Comparison of ENCODE assay signal across 29 cellular contexts in the genomic region with DNA sequence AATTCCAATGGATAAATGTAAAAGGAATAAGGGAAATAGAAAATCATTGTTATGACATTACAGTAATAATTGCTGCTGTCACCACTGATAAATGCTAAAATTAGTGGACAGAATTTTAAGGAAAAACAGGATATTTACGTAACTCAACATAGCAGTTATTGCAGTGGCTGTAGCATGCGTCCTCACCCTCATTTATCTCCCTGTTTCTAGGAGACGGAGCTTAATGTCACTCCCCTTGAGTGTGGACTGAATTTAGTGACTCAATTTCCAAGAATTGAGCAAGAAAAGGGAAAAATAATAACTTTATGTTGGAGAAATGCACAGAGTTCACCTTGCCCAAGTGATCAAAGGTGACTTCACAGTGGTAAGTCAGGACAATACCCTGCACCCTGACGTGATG.
"Had no signal": no experiment of that assay in that cellular context is flagged by ENCODE, and none has a peak within 500 bp of the region (broad histone marks: within the 10 kb centered on the region; RNA-seq: fewer than 3 reads in every experiment).

No MANE protein-coding gene starts in this region.

- DNase-seq: activated CD4-positive, alpha-beta memory T cell treated with anti-CD3 and anti-CD28 coated beads for 36 hours; activated CD4-positive, alpha-beta T cell treated with anti-CD3 and anti-CD28 coated beads for 36 hours; activated CD4-positive, alpha-beta T cell treated with anti-CD3 and anti-CD28 coated beads, Interleukin-2, amount 10 ng/mL, durations not matched to agents 24 days and 14 days; activated CD4-positive, CD25-positive, alpha-beta regulatory T cell; activated CD4-positive, CD25-positive, alpha-beta regulatory T cell treated with anti-CD3 and anti-CD28 coated beads, Interleukin-2, amount 50 U/mL, for 72 hours; activated CD8-positive, alpha-beta memory T cell treated with anti-CD3 and anti-CD28 coated beads, Interleukin-2, amount 10 ng/mL, durations not matched to agents 7 days and 5 days; activated CD8-positive, alpha-beta memory T cell treated with anti-CD3 and anti-CD28 coated beads, Interleukin-2, amount 50 U/mL, for 4 hours; activated CD8-positive, alpha-beta T cell treated with anti-CD3 and anti-CD28 coated beads, Interleukin-2, amount 10 ng/mL, durations not matched to agents 7 days and 5 days; activated effector memory CD4-positive, alpha-beta T cell treated with anti-CD3 and anti-CD28 coated beads, Interleukin-2, amount 50 U/mL, for 16 hours; activated naive CD4-positive, alpha-beta T cell treated with anti-CD3 and anti-CD28 coated beads for 36 hours; activated T-cell treated with anti-CD3 and anti-CD28 coated beads, Interleukin-2, amount 50 U/mL, for 1 hour; activated T-cell treated with anti-CD3 and anti-CD28 coated beads, Interleukin-2, amount 50 U/mL, for 48 hours; amygdala; aorta; body of pancreas; caudate nucleus; cortex of kidney; effector CD8-positive, alpha-beta T cell; foreskin melanocyte; T1000 had no signal

- H3K36me3 Mint-ChIP-seq: activated CD4-positive, alpha-beta memory T cell treated with anti-CD3 and anti-CD28 coated beads for 36 hours; activated CD8-positive, alpha-beta memory T cell treated with anti-CD3 and anti-CD28 coated beads, Interleukin-2, amount 10 ng/mL, durations not matched to agents 7 days and 5 days; activated naive CD8-positive, alpha-beta T cell had no signal

- H3K4me3 ChIP-seq: body of pancreas, gastroesophageal sphincter, heart right ventricle, hepatocyte had no signal

- H3K9me3 ChIP-seq: body of pancreas, gastroesophageal sphincter, heart right ventricle had no signal

- H3K27ac Mint-ChIP-seq: activated CD4-positive, alpha-beta memory T cell treated with anti-CD3 and anti-CD28 coated beads for 36 hours; activated CD4-positive, alpha-beta T cell treated with anti-CD3 and anti-CD28 coated beads for 36 hours; activated CD4-positive, alpha-beta T cell treated with anti-CD3 and anti-CD28 coated beads, Interleukin-2, amount 10 ng/mL, durations not matched to agents 24 days and 14 days; activated CD8-positive, alpha-beta memory T cell treated with anti-CD3 and anti-CD28 coated beads, Interleukin-2, amount 10 ng/mL, durations not matched to agents 7 days and 5 days; activated CD8-positive, alpha-beta T cell treated with anti-CD3 and anti-CD28 coated beads, Interleukin-2, amount 10 ng/mL, durations not matched to agents 7 days and 5 days; activated naive CD4-positive, alpha-beta T cell treated with anti-CD3 and anti-CD28 coated beads for 36 hours; activated naive CD8-positive, alpha-beta T cell; activated T-helper 1 cell treated with anti-CD3 and anti-CD28 coated beads, Interleukin-12 subunit alpha, Interleukin-12 subunit beta, Interleukin-2, Interleukin-4 antibody, amounts not matched to agents 30 ng/mL and 10 ng/mL and 1 ng/mL, durations not matched to agents 14 hours and 24 hours and 36 hours; activated T-helper 2 cell treated with anti-CD3 and anti-CD28 coated beads, Interferon-gamma antibody, Interleukin-2, Interleukin-4, amounts not matched to agents 10 μg/mL and 5 μg/mL and 100 μg/mL, durations not matched to agents 14 hours and 24 hours and 36 hours; T-helper 2 cell treated with Interferon-gamma antibody and Interleukin-4, amounts not matched to agents 5 μg/mL and 100 μg/mL, for 36 hours had no signal

- H3K9me3 Mint-ChIP-seq: activated CD4-positive, alpha-beta memory T cell treated with anti-CD3 and anti-CD28 coated beads for 36 hours; activated CD4-positive, alpha-beta T cell treated with anti-CD3 and anti-CD28 coated beads, Interleukin-2, amount 10 ng/mL, durations not matched to agents 24 days and 14 days; activated naive CD4-positive, alpha-beta T cell treated with anti-CD3 and anti-CD28 coated beads for 36 hours; activated T-helper 1 cell treated with anti-CD3 and anti-CD28 coated beads, Interleukin-12 subunit alpha, Interleukin-12 subunit beta, Interleukin-2, Interleukin-4 antibody, amounts not matched to agents 30 ng/mL and 10 ng/mL and 1 ng/mL, durations not matched to agents 14 hours and 24 hours and 36 hours; activated T-helper 2 cell treated with anti-CD3 and anti-CD28 coated beads, Interferon-gamma antibody, Interleukin-2, Interleukin-4, amounts not matched to agents 10 μg/mL and 5 μg/mL and 100 μg/mL, durations not matched to agents 14 hours and 24 hours and 36 hours; T-helper 1 cell treated with Interleukin-12 subunit alpha and Interleukin-12 subunit beta and Interleukin-4 antibody, amounts not matched to agents 30 μg/mL and 1 μg/mL, for 36 hours; T-helper 2 cell treated with Interferon-gamma antibody and Interleukin-4, amounts not matched to agents 5 μg/mL and 100 μg/mL, for 36 hours had no signal

- H3K4me3 Mint-ChIP-seq: activated CD4-positive, alpha-beta memory T cell treated with anti-CD3 and anti-CD28 coated beads for 36 hours; activated CD4-positive, alpha-beta T cell treated with anti-CD3 and anti-CD28 coated beads for 36 hours; activated CD4-positive, alpha-beta T cell treated with anti-CD3 and anti-CD28 coated beads, Interleukin-2, amount 10 ng/mL, durations not matched to agents 24 days and 14 days; activated CD8-positive, alpha-beta memory T cell treated with anti-CD3 and anti-CD28 coated beads, Interleukin-2, amount 10 ng/mL, durations not matched to agents 7 days and 5 days; activated CD8-positive, alpha-beta T cell treated with anti-CD3 and anti-CD28 coated beads, Interleukin-2, amount 10 ng/mL, durations not matched to agents 7 days and 5 days; activated naive CD4-positive, alpha-beta T cell treated with anti-CD3 and anti-CD28 coated beads for 36 hours; activated naive CD8-positive, alpha-beta T cell; activated T-helper 1 cell treated with anti-CD3 and anti-CD28 coated beads, Interleukin-12 subunit alpha, Interleukin-12 subunit beta, Interleukin-2, Interleukin-4 antibody, amounts not matched to agents 30 ng/mL and 10 ng/mL and 1 ng/mL, durations not matched to agents 14 hours and 24 hours and 36 hours; T-helper 1 cell treated with Interleukin-12 subunit alpha and Interleukin-12 subunit beta and Interleukin-4 antibody, amounts not matched to agents 30 μg/mL and 1 μg/mL, for 36 hours; T-helper 2 cell treated with Interferon-gamma antibody and Interleukin-4, amounts not matched to agents 5 μg/mL and 100 μg/mL, for 36 hours had no signal

- H3K27ac ChIP-seq: body of pancreas, epithelial cell of prostate, gastroesophageal sphincter, heart right ventricle, hepatocyte had no signal

- ATAC-seq: activated CD4-positive, alpha-beta T cell treated with anti-CD3 and anti-CD28 coated beads for 36 hours; activated CD8-positive, alpha-beta memory T cell treated with anti-CD3 and anti-CD28 coated beads, Interleukin-2, amount 10 ng/mL, durations not matched to agents 7 days and 5 days; activated CD8-positive, alpha-beta T cell treated with anti-CD3 and anti-CD28 coated beads, Interleukin-2, amount 10 ng/mL, durations not matched to agents 7 days and 5 days; body of pancreas; gastroesophageal sphincter; heart right ventricle had no signal

- H3K36me3 ChIP-seq: gastroesophageal sphincter, heart right ventricle had no signal

- H2AFZ ChIP-seq: hepatocyte had no signal

- H3K79me2 ChIP-seq: hepatocyte had no signal

- H3K27me3 Mint-ChIP-seq: activated naive CD8-positive, alpha-beta T cell had no signal

- H3K27me3 ChIP-seq: gastroesophageal sphincter, heart right ventricle, hepatocyte had no signal

- H3K4me2 ChIP-seq: hepatocyte had no signal
